20 cellular contexts compared by ENCODE assay signal in the genomic region with DNA sequence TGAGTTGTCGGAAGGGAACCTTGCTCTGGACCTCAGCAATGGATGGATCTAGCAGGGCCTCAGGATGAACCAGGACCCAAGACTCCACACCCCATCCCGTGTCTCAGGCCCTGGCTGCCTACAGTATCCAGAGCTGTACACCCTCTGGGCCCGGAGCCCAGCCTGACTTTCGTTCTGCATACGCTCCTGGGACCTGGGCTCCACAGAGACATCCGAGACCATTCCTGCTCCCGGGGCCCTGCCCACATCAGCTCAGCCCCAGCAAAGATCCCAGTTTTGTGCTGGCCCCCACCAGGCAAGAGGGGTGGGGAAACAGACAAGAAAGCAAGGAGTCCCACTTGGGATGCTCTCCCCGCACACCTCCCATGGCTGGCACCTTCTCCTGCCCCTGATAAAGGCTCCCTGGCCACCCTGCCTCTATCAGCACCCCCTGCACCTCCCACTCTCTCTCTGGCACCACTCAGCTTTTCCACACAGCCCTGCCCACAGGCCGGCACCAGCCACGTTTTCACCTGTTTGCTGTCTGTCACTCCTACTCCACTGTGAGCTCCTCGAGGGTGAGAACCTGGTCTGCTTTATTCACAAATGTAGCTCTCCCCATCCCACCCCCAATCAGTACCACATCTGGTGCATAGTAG.
DNase-seq lines count a peak whose midpoint lies in the region; ATAC-seq and TF ChIP-seq lines count a peak whose summit lies in the region.
"Had no signal": no experiment of that assay in that cellular context is flagged by ENCODE, and none has a peak within 500 bp of the region (broad histone marks: within the 10 kb centered on the region; RNA-seq: fewer than 3 reads in every experiment).

No MANE protein-coding gene starts in this region.

- ATAC-seq in GM18502 (IDR thresholded peaks at IDR 0.05; ENCODE audit: poor library complexity, unreplicated experiment), result no peak
- ATAC-seq: Panc1 had no signal

- peak; percentile 13 for DNase-seq in stimulated activated CD4-positive, alpha-beta T cell treated with anti-CD3 and anti-CD28 coated beads, Interleukin-2, amount 100 ng/mL, for 4 hours (ENCODE audit: low read depth)
- DNase-seq in stimulated activated CD4-positive, alpha-beta T cell treated with anti-CD3 and anti-CD28 coated beads, Interleukin-2, amount 100 ng/mL, for 48 hours, result no peak
- DNase-seq in RWPE1 (ENCODE audit: low spot score) (no peak), glutamatergic neuron (no peak), NCI-H1417 (lab: John Stamatoyannopoulos, UW) (no peak), HPDE6-E6E7 (ENCODE audit: extremely low spot score) (no peak)
- DNase-seq: COR-L47, DMS53, GM23248, H7, KBM-7, MV-4-11, NCI-H1105, NCI-H146, NCI-H2029, NCI-H526, SHP77 treated with DMSO at 0.1 percent for 48 hours had no signal

- H3K36me3 Mint-ChIP-seq in glutamatergic neuron (ENCODE audit: unreplicated experiment), result no peaks in the 10 kb centered on the region

- CTCF ChIA-PET in RWPE1 (lab: Yijun Ruan, JAX), result interaction anchor here (0.7 kb wide), 1 partner anchor 21 kb away, joined by 4 read pairs; no protein-coding TSS in a partner anchor

- peaks cover 8% of the 10 kb centered on the region for H3K9me3 Mint-ChIP-seq in glutamatergic neuron (ENCODE audit: unreplicated experiment)

- peak overlapping the region; percentile 25 for H3K4me3 Mint-ChIP-seq in glutamatergic neuron (ENCODE audit: unreplicated experiment)

- TF ChIP-seq CTCF in RWPE1 (conservative IDR thresholded peaks at IDR 0.05; ENCODE audit: low read depth) (no peak), glutamatergic neuron (IDR thresholded peaks at IDR 0.05; ENCODE audit: partially characterized antibody, unreplicated experiment) (no peak)

- peak overlapping the region; percentile 33 for H3K27ac Mint-ChIP-seq in glutamatergic neuron (ENCODE audit: unreplicated experiment)

- H3K4me1 Mint-ChIP-seq in glutamatergic neuron (ENCODE audit: low read depth, unreplicated experiment), result peaks cover 32% of the 10 kb centered on the region

- peaks cover 19% of the 10 kb centered on the region for H3K27me3 Mint-ChIP-seq in glutamatergic neuron (ENCODE audit: unreplicated experiment)

- POLR2A ChIA-PET in RWPE1 (lab: Yijun Ruan, JAX; ENCODE audit: low non-redundant PET), result no interaction called here

- H3K27ac ChIP-seq in RWPE1, result peak overlapping the region; percentile 72
- H3K27ac ChIP-seq: GM23248, SK-N-MC had no signal
